ENCODE assay signal across 12 cellular contexts in genomic region chr7:114415054-114415997, GRCh38. TPM values are rescaled to one million over a fixed set of nuclear protein-coding genes. Genes with fewer than 3 reads are reported as not detected.
DNase-seq lines count a peak whose midpoint lies in the region; ATAC-seq and TF ChIP-seq lines count a peak whose summit lies in the region.
"Had no signal": no experiment of that assay in that cellular context is flagged by ENCODE, and none has a peak within 500 bp of the region (broad histone marks: within the 10 kb centered on the region; RNA-seq: fewer than 3 reads in every experiment).

No MANE protein-coding gene starts in this region.

- H3K36me3 ChIP-seq in fibroblast of lung (ENCODE audit: control insufficient read depth, insufficient read depth, low read length): no peaks in the 10 kb centered on the region

- CTCF ChIA-PET in activated CD4-positive, alpha-beta T cell treated with anti-CD3 and anti-CD28 coated beads for 36 hours (lab: Charles Lee): no interaction called here

- POLR2A ChIA-PET in activated CD4-positive, alpha-beta T cell treated with anti-CD3 and anti-CD28 coated beads for 36 hours (lab: Charles Lee): interaction anchor here (0.6 kb wide), 1 partner anchor 172 kb away, joined by 3 read pairs; no protein-coding TSS in a partner anchor

- H3K4me1 ChIP-seq in fibroblast of lung (ENCODE audit: control insufficient read depth, extremely low read depth, insufficient read depth, low read length): peaks cover 6% of the 10 kb centered on the region

- H3K36me3 Mint-ChIP-seq in activated CD4-positive, alpha-beta T cell treated with anti-CD3 and anti-CD28 coated beads for 36 hours (ENCODE audit: low read depth): no peaks in the 10 kb centered on the region
- H3K36me3 Mint-ChIP-seq: memory B cell had no signal

- no peaks in the 10 kb centered on the region for H3K9me3 Mint-ChIP-seq in activated CD4-positive, alpha-beta T cell treated with anti-CD3 and anti-CD28 coated beads for 36 hours (ENCODE audit: low read depth)
- H3K9me3 Mint-ChIP-seq: memory B cell had no signal

- H3K27me3 ChIP-seq in fibroblast of lung (ENCODE audit: control insufficient read depth, insufficient read depth, low read length): no peaks in the 10 kb centered on the region

- H4K20me1 ChIP-seq in fibroblast of lung (ENCODE audit: control insufficient read depth, extremely low read depth, insufficient read depth, low read length): no peaks in the 10 kb centered on the region

- DNase-seq in DMS 273 treated with DMSO at 0.1 percent for 48 hours (lab: John Stamatoyannopoulos, UW) (peak; percentile 64), NCI-H82 (lab: John Stamatoyannopoulos, UW) (peak; percentile 54), fibroblast of lung (ENCODE audit: low read depth in 2 of 2) (peak in 1 of 2 donors; percentile 22), pons (ENCODE audit: low spot score) (peak; percentile 7), epidermal melanocyte (ENCODE audit: insufficient read length, low spot score) (no peak), COR-L47 (lab: John Stamatoyannopoulos, UW) (no peak)
- DNase-seq in activated CD4-positive, alpha-beta T cell treated with anti-CD3 and anti-CD28 coated beads for 36 hours: no peak
- DNase-seq: H7, Kasumi-1, T-helper 17 cell had no signal

- peak overlapping the region; percentile 3 to 76 (median 22) for H3K4me3 ChIP-seq in fibroblast of lung (replicated peaks in 1 of 4; ENCODE audit: control extremely low read depth in 1 of 4, insufficient read depth in 1 of 4, low read depth in 3 of 4, low read length in 4 of 4)

- H3K4me2 ChIP-seq in fibroblast of lung (ENCODE audit: extremely low read depth, insufficient read depth, low read length): peak overlapping the region; percentile 64

- TF ChIP-seq CTCF in fibroblast of lung (conservative IDR thresholded peaks at IDR 0.05 in 1 of 2, IDR thresholded peaks at IDR 0.05 in 1 of 2; ENCODE audit: low read depth in 1 of 2, low read length in 2 of 2): no peak

- ATAC-seq in activated CD4-positive, alpha-beta T cell treated with anti-CD3 and anti-CD28 coated beads for 36 hours: no peak
- no peak for ATAC-seq in GM18858 (IDR thresholded peaks at IDR 0.05; ENCODE audit: unreplicated experiment)
- ATAC-seq: T-helper 17 cell had no signal

- peaks cover 2% of the 10 kb centered on the region for H3K27me3 Mint-ChIP-seq in activated CD4-positive, alpha-beta T cell treated with anti-CD3 and anti-CD28 coated beads for 36 hours

- H2AFZ ChIP-seq in fibroblast of lung (ENCODE audit: low read length): peak overlapping the region; percentile 2

- H3K9ac ChIP-seq in fibroblast of lung (ENCODE audit: insufficient read depth, low read length): no peak overlapping the region

- H3K27ac ChIP-seq in fibroblast of lung (ENCODE audit: insufficient read depth, low read length): no peak overlapping the region

- no peak overlapping the region for H3K27ac Mint-ChIP-seq in activated CD4-positive, alpha-beta T cell treated with anti-CD3 and anti-CD28 coated beads for 36 hours
- H3K27ac Mint-ChIP-seq: memory B cell, T-helper 17 cell had no signal

- no peaks in the 10 kb centered on the region for H3K79me2 ChIP-seq in fibroblast of lung (ENCODE audit: control insufficient read depth, insufficient read depth, low read length)

- no peaks in the 10 kb centered on the region for H3K9me3 ChIP-seq in fibroblast of lung (ENCODE audit: control insufficient read depth, insufficient read depth, low read depth, low read length)

- H3K4me1 Mint-ChIP-seq in activated CD4-positive, alpha-beta T cell treated with anti-CD3 and anti-CD28 coated beads for 36 hours: no peaks in the 10 kb centered on the region
- H3K4me1 Mint-ChIP-seq: memory B cell, T-helper 17 cell had no signal

- intact Hi-C loops in activated CD4-positive, alpha-beta T cell treated with anti-CD3 and anti-CD28 coated beads for 36 hours (cut with DNase I, micrococcal nuclease): no loop called here

- H3K4me3 Mint-ChIP-seq in activated CD4-positive, alpha-beta T cell treated with anti-CD3 and anti-CD28 coated beads for 36 hours: no peak overlapping the region
- H3K4me3 Mint-ChIP-seq: memory B cell, T-helper 17 cell had no signal

RNA-seq across cellular contexts. Expression of gene FOXP2, which starts 0.7 kb away (rescaled TPM):
- 4.9 and 8.4 TPM in 2 replicates for total RNA-seq in fibroblast of lung
- polyA plus RNA-seq in fibroblast of lung: 2.8 and 5.4 TPM in 2 replicates
- polyA plus RNA-seq in fibroblast of lung (2012): 1.2 and 2.7 TPM in 2 replicates
- 1.3 and 4.4 TPM in 2 replicates for polyA minus RNA-seq in fibroblast of lung (ENCODE audit: low replicate concordance)
- not detected for total RNA-seq in activated CD4-positive, alpha-beta T cell treated with anti-CD3 and anti-CD28 coated beads for 36 hours

Comparison
In these comparisons a context has a peak if more than half of its experiments do, and no peak if none do; other contexts are left out.
1. DNase-seq: peak in DMS 273 treated with DMSO at 0.1 percent for 48 hours (single experiment), NCI-H82 (single experiment) and pons (single experiment); none in epidermal melanocyte (single experiment), activated CD4-positive, alpha-beta T cell treated with anti-CD3 and anti-CD28 coated beads for 36 hours (single experiment) and COR-L47 (single experiment).